Comparison of ENCODE assay signal across 1 cellular context in genomic region chr19:48720613-48721296, GRCh38.
TF ChIP-seq lines count a peak whose summit lies in the region.

No MANE protein-coding gene starts in this region.

TF ChIP-seq in A549, 52 proteins besides CTCF, POLR2A, EP300 and RAD21 (continued from another document):
- TF ChIP-seq FOSL2 (IDR thresholded peaks at IDR 0.05) (no peak), FOSL2 (CRISPR knock-in tag; IDR thresholded peaks at IDR 0.05) (no peak), KDM5A (IDR thresholded peaks at IDR 0.05) (no peak), REST (IDR thresholded peaks at IDR 0.05) (peak; percentile 50; the same call in 1 of the 2 replicates), BCL3 (IDR thresholded peaks at IDR 0.05) (no peak), E2F6 (IDR thresholded peaks at IDR 0.05; ENCODE audit: borderline replicate concordance, low read depth) (peak; percentile 57; the same call in 1 of the 2 replicates), MAZ (IDR thresholded peaks at IDR 0.05; ENCODE audit: borderline replicate concordance, low read depth, low read length) (peak; percentile 86), ZFP36 (IDR thresholded peaks at IDR 0.05; ENCODE audit: borderline replicate concordance, partially characterized antibody) (no peak), MYC (IDR thresholded peaks at IDR 0.05; ENCODE audit: borderline replicate concordance, low read length) (peak; percentile 64; the same call in 1 of the 2 replicates), JUN (IDR thresholded peaks at IDR 0.05) (peak in 1 of 2 experiments; percentile 64; a peak in 2 of 5 replicates)
TF ChIP-seq in A549: peak in this region for 12.
